ENCODE assay signal across 23 cellular contexts in genomic region chr3:114872588-114872987, GRCh38.
DNase-seq lines count a peak whose midpoint lies in the region; ATAC-seq, FAIRE-seq and TF ChIP-seq lines count a peak whose summit lies in the region.
"Had no signal": no experiment of that assay in that cellular context is flagged by ENCODE, and none has a peak within 500 bp of the region (broad histone marks: within the 10 kb centered on the region; RNA-seq: fewer than 3 reads in every experiment).

No MANE protein-coding gene starts in this region.

- H3K27me3 ChIP-seq in adipocyte (replicated peaks; ENCODE audit: control insufficient read depth, insufficient read depth, low read length) = no peaks in the 10 kb centered on the region
- no peaks in the 10 kb centered on the region for H3K27me3 ChIP-seq in rectal smooth muscle tissue (ENCODE audit: control insufficient read depth, insufficient read depth, low read length)
- H3K27me3 ChIP-seq: BLaER1 treated with 17β-estradiol and CSF1 and Interleukin-3, amounts not matched to agents 10 nM and 100 nM; SJSA1 had no signal

- ATAC-seq in HG02884 (IDR thresholded peaks at IDR 0.05; ENCODE audit: unreplicated experiment) = no peak
- ATAC-seq: A549; CD8-positive, alpha-beta T cell; GM12878 had no signal

- H3K9ac ChIP-seq in adipocyte (ENCODE audit: low read length) (peak overlapping the region; percentile 54), kidney (ENCODE audit: low read length in 2 of 2) (no peak overlapping the region), rectal smooth muscle tissue (ENCODE audit: low read length) (no peak overlapping the region)
- H3K9ac ChIP-seq: BLaER1 treated with 17β-estradiol and CSF1 and Interleukin-3, amounts not matched to agents 10 nM and 100 nM had no signal

- H3K4me1 Mint-ChIP-seq in endothelial cell (ENCODE audit: unreplicated experiment) = peaks cover 10% of the 10 kb centered on the region

- H3K36me3 ChIP-seq in adipocyte (ENCODE audit: control insufficient read depth, insufficient read depth, low read length, severe bottlenecking) = no peaks in the 10 kb centered on the region
- no peaks in the 10 kb centered on the region for H3K36me3 ChIP-seq in kidney (ENCODE audit: control insufficient read depth in 1 of 2, insufficient read depth in 2 of 2, low read length in 2 of 2)
- no peaks in the 10 kb centered on the region for H3K36me3 ChIP-seq in rectal smooth muscle tissue (ENCODE audit: control insufficient read depth, insufficient read depth, low read length)
- H3K36me3 ChIP-seq: BLaER1 treated with 17β-estradiol and CSF1 and Interleukin-3, amounts not matched to agents 10 nM and 100 nM; SJSA1 had no signal

- intact Hi-C loops in kidney (cut with DNase I) = no loop called here

- peak; percentile 32 for FAIRE-seq in kidney (lab: Jason Lieb, UNC)
- FAIRE-seq: A549, GM12878, H1 had no signal

- H3K27ac ChIP-seq in kidney (ENCODE audit: low read depth in 2 of 2, low read length in 2 of 2) (peak overlapping the region; percentile 45 to 57), rectal smooth muscle tissue (ENCODE audit: low read depth, low read length) (peak overlapping the region; percentile 15)
- H3K27ac ChIP-seq: A549; BLaER1 treated with 17β-estradiol and CSF1 and Interleukin-3, amounts not matched to agents 10 nM and 100 nM; PC-9; RWPE1; SJSA1 had no signal

- no peak overlapping the region for H3K4me3 ChIP-seq in AG10803 (ENCODE audit: low read length)
- H3K4me3 ChIP-seq in adipocyte (ENCODE audit: low read length) = peak overlapping the region; percentile 69
- peak overlapping the region; percentile 50 to 56 for H3K4me3 ChIP-seq in kidney (ENCODE audit: low read length in 2 of 2)
- no peak overlapping the region for H3K4me3 ChIP-seq in rectal smooth muscle tissue (ENCODE audit: low read length)
- H3K4me3 ChIP-seq: A549; BLaER1 treated with 17β-estradiol and CSF1 and Interleukin-3, amounts not matched to agents 10 nM and 100 nM; GM12878; PC-9; SJSA1 had no signal

- H3K36me3 Mint-ChIP-seq in endothelial cell (ENCODE audit: low read depth, unreplicated experiment) = no peaks in the 10 kb centered on the region

- H3K9me3 ChIP-seq in adipocyte (ENCODE audit: control insufficient read depth, low read length) = no peaks in the 10 kb centered on the region
- no peaks in the 10 kb centered on the region for H3K9me3 ChIP-seq in kidney (ENCODE audit: control insufficient read depth in 1 of 2, low read length in 2 of 2)
- H3K9me3 ChIP-seq: A549; BLaER1 treated with 17β-estradiol and CSF1 and Interleukin-3, amounts not matched to agents 10 nM and 100 nM; SJSA1 had no signal

- H3K4me3 Mint-ChIP-seq in endothelial cell (ENCODE audit: unreplicated experiment) = no peak overlapping the region
- H3K4me3 Mint-ChIP-seq: CD8-positive, alpha-beta T cell had no signal

- DNase-seq in AG10803 (ENCODE audit: low read depth) = peak; percentile 4
- no peak for DNase-seq in adipocyte (ENCODE audit: low read depth)
- no peak for DNase-seq in kidney
- no peak for DNase-seq in endothelial cell (ENCODE audit: low spot score)
- no peak for DNase-seq in NCI-H187 treated with DMSO at 0.1 percent for 48 hours (lab: John Stamatoyannopoulos, UW)
- DNase-seq in OCI-M2 (lab: John Stamatoyannopoulos, UW; ENCODE audit: unreplicated experiment) = no peak
- DNase-seq: Calu3; CD8-positive, alpha-beta T cell; EL; KG1; NCI-H1436; NCI-H2029; NCI-H345; NCI-H524 treated with DMSO at 0.1 percent for 48 hours; PC-9 had no signal

- H3K4me1 ChIP-seq in adipocyte (ENCODE audit: control insufficient read depth, insufficient read depth, low read length) (peaks cover 35% of the 10 kb centered on the region), kidney (ENCODE audit: control insufficient read depth in 1 of 2, insufficient read depth in 1 of 2, low read depth in 1 of 2, low read length in 2 of 2) (peaks cover 2 to 8% of the 10 kb centered on the region in 2 donors), rectal smooth muscle tissue (ENCODE audit: control insufficient read depth, insufficient read depth, low read length) (peaks cover 12% of the 10 kb centered on the region)
- H3K4me1 ChIP-seq: A549, SJSA1 had no signal

- H3K27me3 Mint-ChIP-seq in endothelial cell (ENCODE audit: unreplicated experiment) = no peaks in the 10 kb centered on the region

- H3K9me3 Mint-ChIP-seq in endothelial cell (ENCODE audit: unreplicated experiment) = no peaks in the 10 kb centered on the region
- H3K9me3 Mint-ChIP-seq: CD8-positive, alpha-beta T cell had no signal

- no peak for TF ChIP-seq CTCF in AG10803 (conservative IDR thresholded peaks at IDR 0.05; ENCODE audit: low read length)
- no peak for TF ChIP-seq CTCF in kidney (IDR thresholded peaks at IDR 0.05; ENCODE audit: borderline replicate concordance, extremely low read depth, insufficient read depth)
- no peak for TF ChIP-seq CTCF in endothelial cell (IDR thresholded peaks at IDR 0.05; ENCODE audit: unreplicated experiment)

- H3K27ac Mint-ChIP-seq in endothelial cell (ENCODE audit: unreplicated experiment) = no peak overlapping the region
- H3K27ac Mint-ChIP-seq: CD8-positive, alpha-beta T cell had no signal

Comparison
In these comparisons a context has a peak if more than half of its experiments do, and no peak if none do; other contexts are left out.
1. H3K4me3 ChIP-seq: peak in adipocyte (single experiment) and kidney (2 of 2); none in AG10803 (single experiment) and rectal smooth muscle tissue (single experiment).